Comparison of ENCODE assay signal across 28 cellular contexts in genomic region chr7:106457678-106458077, GRCh38.
"Had no signal": no experiment of that assay in that cellular context is flagged by ENCODE, and none has a peak within 500 bp of the region (broad histone marks: within the 10 kb centered on the region; RNA-seq: fewer than 3 reads in every experiment).

No MANE protein-coding gene starts in this region.

- H3K4me3 ChIP-seq: colonic mucosa, coronary artery, dorsolateral prefrontal cortex, esophagus muscularis mucosa, esophagus squamous epithelium, gastrocnemius medialis, gastroesophageal sphincter, heart left ventricle, heart right ventricle had no signal

- FAIRE-seq: colon, endometrium, endothelial cell of umbilical vein, frontal cortex had no signal

- H3K4me1 ChIP-seq: colonic mucosa had no signal

- H3K9me3 ChIP-seq: colonic mucosa, esophagus muscularis mucosa, esophagus squamous epithelium, gastrocnemius medialis, gastroesophageal sphincter had no signal

- H3K27ac ChIP-seq: colonic mucosa, coronary artery, dorsolateral prefrontal cortex, epithelial cell of prostate, esophagus muscularis mucosa, foreskin keratinocyte, gastrocnemius medialis, gastroesophageal sphincter, heart left ventricle, heart right ventricle had no signal

- ATAC-seq: effector memory CD8-positive, alpha-beta T cell; esophagus mucosa; foreskin keratinocyte; gastrocnemius medialis; gastroesophageal sphincter; heart left ventricle; heart right ventricle had no signal

- H3K36me3 ChIP-seq: colonic mucosa, esophagus muscularis mucosa, esophagus squamous epithelium, gastrocnemius medialis, gastroesophageal sphincter, heart left ventricle, heart right ventricle had no signal

- H3K27me3 ChIP-seq: colonic mucosa, dorsolateral prefrontal cortex, esophagus muscularis mucosa, esophagus squamous epithelium, foreskin keratinocyte, gastrocnemius medialis, gastroesophageal sphincter, heart left ventricle, heart right ventricle had no signal

- DNase-seq: colonic mucosa; cortex of kidney; dermis blood vessel endothelial cell; dorsolateral prefrontal cortex; effector CD4-positive, alpha-beta T cell; effector CD8-positive, alpha-beta T cell; effector memory CD4-positive, alpha-beta T cell; effector memory CD8-positive, alpha-beta T cell; endodermal cell; erythroblast; esophagus squamous epithelium; foreskin fibroblast; foreskin keratinocyte; foreskin melanocyte; gastrocnemius medialis; glutamatergic neuron; head of caudate nucleus; heart left ventricle; heart right ventricle had no signal
